29 cellular contexts compared by ENCODE assay signal in genomic region chr1:183640193-183640592, GRCh38. TPM values are rescaled to one million over a fixed set of nuclear protein-coding genes. Genes with fewer than 3 reads are reported as not detected.
"Had no signal": no experiment of that assay in that cellular context is flagged by ENCODE, and none has a peak within 500 bp of the region (broad histone marks: within the 10 kb centered on the region; RNA-seq: fewer than 3 reads in every experiment).

No MANE protein-coding gene starts in this region.

- H3K4me3 Mint-ChIP-seq: activated CD4-positive, alpha-beta T cell treated with anti-CD3 and anti-CD28 coated beads, Interleukin-2, amount 10 ng/mL, durations not matched to agents 24 days and 14 days; activated CD8-positive, alpha-beta memory T cell treated with anti-CD3 and anti-CD28 coated beads, Interleukin-2, amount 10 ng/mL, durations not matched to agents 7 days and 5 days; activated naive CD4-positive, alpha-beta T cell treated with anti-CD3 and anti-CD28 coated beads, Interleukin-2, amount 50 U/mL, for 24 hours; activated T-cell treated with anti-CD3 and anti-CD28 coated beads, Interleukin-2, amount 50 U/mL, for 24 hours; activated T-helper 1 cell treated with anti-CD3 and anti-CD28 coated beads, Interleukin-12 subunit alpha, Interleukin-12 subunit beta, Interleukin-2, Interleukin-4 antibody, amounts not matched to agents 30 ng/mL and 10 ng/mL and 1 ng/mL, durations not matched to agents 14 hours and 24 hours and 36 hours; T-helper 1 cell treated with Interleukin-12 subunit alpha and Interleukin-12 subunit beta and Interleukin-4 antibody, amounts not matched to agents 30 μg/mL and 1 μg/mL, for 36 hours; WTC11 had no signal

- H3K4me1 ChIP-seq: ascending aorta, SJSA1 had no signal

- DNase-seq: activated CD4-positive, alpha-beta T cell treated with anti-CD3 and anti-CD28 coated beads, Interleukin-2, amount 10 ng/mL, durations not matched to agents 24 days and 14 days; activated CD4-positive, alpha-beta T cell treated with anti-CD3 and anti-CD28 coated beads, Interleukin-2, amount 50 U/mL, for 48 hours; activated CD4-positive, CD25-positive, alpha-beta regulatory T cell treated with anti-CD3 and anti-CD28 coated beads, Interleukin-2, amount 50 U/mL, for 72 hours; activated CD8-positive, alpha-beta memory T cell treated with anti-CD3 and anti-CD28 coated beads, Interleukin-2, amount 10 ng/mL, durations not matched to agents 7 days and 5 days; activated effector memory CD4-positive, alpha-beta T cell treated with Interleukin-2 at 50 U/mL for 16 hours; activated naive CD4-positive, alpha-beta T cell; activated T-cell treated with anti-CD3 and anti-CD28 coated beads, Interleukin-2, amount 50 U/mL, for 24 hours; body of pancreas; cerebellar nuclear complex; KG1; NCI-H1048; NCI-H146; NCI-H187 treated with DMSO at 0.1 percent for 48 hours; NCI-H2081 treated with DMSO at 0.1 percent for 48 hours; NCI-H2227 treated with DMSO at 0.1 percent for 48 hours; NCI-H446 treated with DMSO at 0.1 percent for 48 hours; NCI-H524 treated with DMSO at 0.1 percent for 48 hours; NCI-H774; RPMI8226; SHP77 had no signal

- H3K27me3 ChIP-seq: ascending aorta, body of pancreas, SJSA1 had no signal

- ATAC-seq: activated CD8-positive, alpha-beta memory T cell treated with anti-CD3 and anti-CD28 coated beads, Interleukin-2, amount 10 ng/mL, durations not matched to agents 7 days and 5 days; body of pancreas; WTC11 had no signal

- H3K27ac ChIP-seq: ascending aorta, body of pancreas, SJSA1 had no signal

- H3K27ac Mint-ChIP-seq: activated CD4-positive, alpha-beta T cell treated with anti-CD3 and anti-CD28 coated beads, Interleukin-2, amount 10 ng/mL, durations not matched to agents 24 days and 14 days; activated CD8-positive, alpha-beta memory T cell treated with anti-CD3 and anti-CD28 coated beads, Interleukin-2, amount 10 ng/mL, durations not matched to agents 7 days and 5 days; activated naive CD4-positive, alpha-beta T cell treated with anti-CD3 and anti-CD28 coated beads, Interleukin-2, amount 50 U/mL, for 24 hours; activated T-cell treated with anti-CD3 and anti-CD28 coated beads, Interleukin-2, amount 50 U/mL, for 24 hours; activated T-helper 1 cell treated with anti-CD3 and anti-CD28 coated beads, Interleukin-12 subunit alpha, Interleukin-12 subunit beta, Interleukin-2, Interleukin-4 antibody, amounts not matched to agents 30 ng/mL and 10 ng/mL and 1 ng/mL, durations not matched to agents 14 hours and 24 hours and 36 hours; T-helper 1 cell treated with Interleukin-12 subunit alpha and Interleukin-12 subunit beta and Interleukin-4 antibody, amounts not matched to agents 30 μg/mL and 1 μg/mL, for 36 hours; WTC11 had no signal

- H3K36me3 ChIP-seq: ascending aorta, SJSA1 had no signal

- H3K4me3 ChIP-seq: ascending aorta, body of pancreas, SJSA1 had no signal

- H3K9me3 Mint-ChIP-seq: activated CD4-positive, alpha-beta T cell treated with anti-CD3 and anti-CD28 coated beads, Interleukin-2, amount 10 ng/mL, durations not matched to agents 24 days and 14 days; activated naive CD4-positive, alpha-beta T cell treated with anti-CD3 and anti-CD28 coated beads, Interleukin-2, amount 50 U/mL, for 24 hours; activated T-cell treated with anti-CD3 and anti-CD28 coated beads, Interleukin-2, amount 50 U/mL, for 24 hours; activated T-helper 1 cell treated with anti-CD3 and anti-CD28 coated beads, Interleukin-12 subunit alpha, Interleukin-12 subunit beta, Interleukin-2, Interleukin-4 antibody, amounts not matched to agents 30 ng/mL and 10 ng/mL and 1 ng/mL, durations not matched to agents 14 hours and 24 hours and 36 hours; T-helper 1 cell treated with Interleukin-12 subunit alpha and Interleukin-12 subunit beta and Interleukin-4 antibody, amounts not matched to agents 30 μg/mL and 1 μg/mL, for 36 hours; WTC11 had no signal

- H3K36me3 Mint-ChIP-seq: WTC11 had no signal

- H3K27me3 Mint-ChIP-seq: activated naive CD4-positive, alpha-beta T cell treated with anti-CD3 and anti-CD28 coated beads, Interleukin-2, amount 50 U/mL, for 24 hours; activated T-cell treated with anti-CD3 and anti-CD28 coated beads, Interleukin-2, amount 50 U/mL, for 24 hours had no signal

- H3K9me3 ChIP-seq: ascending aorta, body of pancreas, SJSA1 had no signal

RNA-seq across cellular contexts. Expression of gene APOBEC4, which starts 12.9 kb away (rescaled TPM):
- total RNA-seq: activated CD4-positive, alpha-beta T cell treated with anti-CD3 and anti-CD28 coated beads, Interleukin-2, amount 10 ng/mL, durations not matched to agents 24 days and 14 days; activated CD8-positive, alpha-beta memory T cell treated with anti-CD3 and anti-CD28 coated beads, Interleukin-2, amount 10 ng/mL, durations not matched to agents 7 days and 5 days; activated T-helper 1 cell treated with anti-CD3 and anti-CD28 coated beads, Interleukin-12 subunit alpha, Interleukin-12 subunit beta, Interleukin-2, Interleukin-4 antibody, amounts not matched to agents 30 ng/mL and 10 ng/mL and 1 ng/mL, durations not matched to agents 14 hours and 24 hours and 36 hours; ascending aorta; body of pancreas; LHCN-M2; M059J; OCI-LY7; SJSA1; WTC11 had no signal
